ENCODE assay signal across 20 cellular contexts in genomic region chr5:153629496-153629895, GRCh38.
DNase-seq lines count a peak whose midpoint lies in the region; ATAC-seq, FAIRE-seq and TF ChIP-seq lines count a peak whose summit lies in the region.
"Had no signal": no experiment of that assay in that cellular context is flagged by ENCODE, and none has a peak within 500 bp of the region (broad histone marks: within the 10 kb centered on the region; RNA-seq: fewer than 3 reads in every experiment).

No MANE protein-coding gene starts in this region.

- no peak overlapping the region for H3K9ac ChIP-seq in MM.1S (ENCODE audit: low read length)
- H3K9ac ChIP-seq in keratinocyte (ENCODE audit: control insufficient read depth, extremely low read depth, insufficient read depth, low read length) = no peak overlapping the region

- dilution Hi-C loops in keratinocyte (cut with MboI; ENCODE audit: extremely low pct_ligation_motif_present, low sequenced_read_pairs) = no loop called here

- H3K9me3 ChIP-seq in MM.1S (replicated peaks; ENCODE audit: insufficient read depth, low read length) (no peaks in the 10 kb centered on the region), keratinocyte (ENCODE audit: control insufficient read depth, low read depth, low read length) (no peaks in the 10 kb centered on the region), thoracic aorta (no peaks in the 10 kb centered on the region)
- H3K9me3 ChIP-seq: body of pancreas, SJCRH30, tibial nerve had no signal

- TF ChIP-seq CTCF in MM.1S (IDR thresholded peaks at IDR 0.05; ENCODE audit: low read length) = no peak
- TF ChIP-seq CTCF in keratinocyte (optimal IDR thresholded peaks at IDR 0.05 in 1 of 3, IDR thresholded peaks at IDR 0.05 in 1 of 3, conservative IDR thresholded peaks at IDR 0.05 in 1 of 3; ENCODE audit: extremely low read depth in 1 of 3, insufficient read depth in 2 of 3, low read length in 3 of 3) = no peak
- no peak for TF ChIP-seq CTCF in thoracic aorta (IDR thresholded peaks at IDR 0.05)

- no peaks in the 10 kb centered on the region for H3K36me3 ChIP-seq in MM.1S (replicated peaks; ENCODE audit: insufficient read depth, low read length)
- H3K36me3 ChIP-seq in keratinocyte (ENCODE audit: control insufficient read depth in 2 of 2, extremely low read depth in 1 of 2, insufficient read depth in 2 of 2, low read length in 2 of 2) = no peaks in the 10 kb centered on the region
- no peaks in the 10 kb centered on the region for H3K36me3 ChIP-seq in thoracic aorta
- H3K36me3 ChIP-seq: SJCRH30, tibial nerve had no signal

- FAIRE-seq in keratinocyte (lab: Jason Lieb, UNC) = no peak
- FAIRE-seq: GM18507 had no signal

- H3K79me2 ChIP-seq in MM.1S (ENCODE audit: low read length) (no peaks in the 10 kb centered on the region), keratinocyte (ENCODE audit: control insufficient read depth, insufficient read depth, low read length) (no peaks in the 10 kb centered on the region)

- peaks cover 5% of the 10 kb centered on the region; the same call in 1 of the 2 replicates for H3F3A ChIP-seq in MM.1S (ENCODE audit: insufficient read depth, low read length)

- peak; percentile 6 for ATAC-seq in thoracic aorta (ENCODE audit: insufficient number of reproducible peaks, low FRiP score, low read depth)
- ATAC-seq: activated CD8-positive, alpha-beta T cell treated with anti-CD3 and anti-CD28 coated beads for 36 hours; activated T-cell treated with anti-CD3 and anti-CD28 coated beads, Interleukin-2, amount 50 U/mL, for 4 hours; stimulated activated effector memory CD8-positive, alpha-beta T cell treated with anti-CD3 and anti-CD28 coated beads, Interleukin-12 subunit alpha, Interleukin-12 subunit beta, amount 100 ng/mL, for 72 hours had no signal

- DNase-seq in MM.1S (no peak), amniotic epithelial cell (ENCODE audit: low read depth) (peak; percentile 16), keratinocyte (ENCODE audit: low read depth, low spot score) (no peak), thoracic aorta (ENCODE audit: low spot score) (no peak), COLO668 (lab: John Stamatoyannopoulos, UW; ENCODE audit: unreplicated experiment) (no peak), superior temporal gyrus (ENCODE audit: extremely low spot score) (no peak)
- DNase-seq in activated CD4-positive, CD25-positive, alpha-beta regulatory T cell treated with anti-CD3 and anti-CD28 coated beads, Interleukin-2, amount 50 U/mL, for 72 hours = no peak
- DNase-seq: activated B cell treated with CpG ODN at 0.5 μM for 24 hours; activated CD8-positive, alpha-beta T cell treated with anti-CD3 and anti-CD28 coated beads for 36 hours; activated naive CD4-positive, alpha-beta T cell treated with anti-CD3 and anti-CD28 coated beads, Interleukin-2, amount 50 U/mL, for 16 hours; activated T-cell treated with anti-CD3 and anti-CD28 coated beads, Interleukin-2, amount 50 U/mL, for 4 hours; AML-193; NCI-H1417; NCI-H2171; NCI-H774 had no signal

- H3K9me2 ChIP-seq in MM.1S (replicated peaks; ENCODE audit: insufficient read depth, low read length) = no peaks in the 10 kb centered on the region

- H2AFZ ChIP-seq in MM.1S (ENCODE audit: low read length) (peak overlapping the region; percentile 44; the same call in 1 of the 2 replicates), keratinocyte (ENCODE audit: control insufficient read depth, low read length) (peak overlapping the region; percentile 20)

- no peaks in the 10 kb centered on the region for H3K9me1 ChIP-seq in keratinocyte (ENCODE audit: control insufficient read depth, extremely low read depth, insufficient read depth, low read length)

- H3K4me1 ChIP-seq in MM.1S (ENCODE audit: low read length) = peaks cover 41% of the 10 kb centered on the region
- peaks cover 33% of the 10 kb centered on the region for H3K4me1 ChIP-seq in keratinocyte (ENCODE audit: control insufficient read depth, extremely low read depth, insufficient read depth, low read length)
- H3K4me1 ChIP-seq in thoracic aorta (ENCODE audit: control insufficient read depth in 1 of 2, low read depth in 2 of 2) = peaks cover 11 to 44% of the 10 kb centered on the region in 2 donors
- H3K4me1 ChIP-seq: body of pancreas, SJCRH30 had no signal

- H3K27ac ChIP-seq in MM.1S (ENCODE audit: low read length) (no peak overlapping the region), keratinocyte (ENCODE audit: control insufficient read depth, insufficient read depth, low read length) (peak overlapping the region; percentile 29), thoracic aorta (peak overlapping the region; percentile 78 to 85)
- H3K27ac ChIP-seq: body of pancreas, SJCRH30 had no signal

- H3K4me3 ChIP-seq in MM.1S (ENCODE audit: low read length) (no peak overlapping the region), keratinocyte (ENCODE audit: control insufficient read depth in 2 of 3, extremely low read depth in 1 of 3, insufficient read depth in 2 of 3, low read depth in 1 of 3, low read length in 3 of 3) (no peak overlapping the region), thoracic aorta (no peak overlapping the region)
- H3K4me3 ChIP-seq: body of pancreas, SJCRH30, tibial nerve had no signal

- H3K4me2 ChIP-seq in MM.1S (ENCODE audit: low read depth, low read length) (no peak overlapping the region), keratinocyte (ENCODE audit: control insufficient read depth, extremely low read depth, insufficient read depth, low read depth, low read length) (peak overlapping the region; percentile 33)

- H3K27me3 ChIP-seq in MM.1S (replicated peaks; ENCODE audit: insufficient read depth, low read length) (no peaks in the 10 kb centered on the region), keratinocyte (ENCODE audit: control insufficient read depth, extremely low read depth, insufficient read depth, low read length) (no peaks in the 10 kb centered on the region), thoracic aorta (replicated peaks; ENCODE audit: insufficient read depth) (no peaks in the 10 kb centered on the region)
- H3K27me3 ChIP-seq: body of pancreas, SJCRH30, tibial nerve had no signal

- H4K20me1 ChIP-seq in MM.1S (ENCODE audit: insufficient read depth, low read length) (no peaks in the 10 kb centered on the region), keratinocyte (ENCODE audit: control insufficient read depth, extremely low read depth, insufficient read depth, low read length) (no peaks in the 10 kb centered on the region)
